21 cellular contexts compared by ENCODE assay signal in genomic region chr2:134636714-134637113, GRCh38.
A peak's percentile ranks its signal among the peaks of the same experiment; 100 is the strongest.
DNase-seq lines count a peak whose midpoint lies in the region; ATAC-seq, FAIRE-seq and TF ChIP-seq lines count a peak whose summit lies in the region.
"Had no signal": no experiment of that assay in that cellular context is flagged by ENCODE, and none has a peak within 500 bp of the region (broad histone marks: within the 10 kb centered on the region; RNA-seq: fewer than 3 reads in every experiment).

No MANE protein-coding gene starts in this region.

- H3K9me3 ChIP-seq in small intestine (ENCODE audit: control insufficient read depth, low read depth) = no peaks in the 10 kb centered on the region
- H3K9me3 ChIP-seq: BE2C had no signal

- no peaks in the 10 kb centered on the region for H3K4me1 ChIP-seq in small intestine (ENCODE audit: control insufficient read depth in 2 of 2, insufficient read depth in 1 of 2, low read depth in 1 of 2, low read length in 1 of 2)
- H3K4me1 ChIP-seq: BE2C had no signal

- H3K36me3 Mint-ChIP-seq in stimulated activated effector memory CD8-positive, alpha-beta T cell treated with anti-CD3 and anti-CD28 coated beads, Interleukin-12 subunit alpha, Interleukin-12 subunit beta, amount 100 ng/mL, for 72 hours = no peaks in the 10 kb centered on the region
- H3K36me3 Mint-ChIP-seq in activated T-cell treated with anti-CD3 and anti-CD28 coated beads, Interleukin-2, amount 50 U/mL, for 4 hours (ENCODE audit: insufficient read depth) = no peaks in the 10 kb centered on the region
- H3K36me3 Mint-ChIP-seq: CD4-positive, CD25-positive, alpha-beta regulatory T cell had no signal

- DNase-seq in ACHN (peak; percentile 5), RPMI7951 (ENCODE audit: low read depth) (peak; percentile 42), kidney epithelial cell (ENCODE audit: low read depth) (peak; percentile 10), T1000 (lab: John Stamatoyannopoulos, UW) (no peak), small intestine (no peak)
- no peak for DNase-seq in stimulated activated effector memory CD8-positive, alpha-beta T cell treated with anti-CD3 and anti-CD28 coated beads, Interleukin-12 subunit alpha, Interleukin-12 subunit beta, amount 100 ng/mL, for 72 hours (ENCODE audit: low spot score in 2 of 2)
- no peak for DNase-seq in activated T-cell treated with anti-CD3 and anti-CD28 coated beads, Interleukin-2, amount 50 U/mL, for 4 hours
- DNase-seq: 8988T; BE2C; C1 segment of cervical spinal cord; CD4-positive, CD25-positive, alpha-beta regulatory T cell; CD8-positive, alpha-beta memory T cell; COR-L47; DMS153; DMS79; GF-D8; HCEC 1CT had no signal

- H3K27me3 ChIP-seq in kidney epithelial cell (ENCODE audit: control insufficient read depth, insufficient read depth, low read length) (no peaks in the 10 kb centered on the region), small intestine (ENCODE audit: control insufficient read depth in 2 of 2, insufficient read depth in 2 of 2, low read length in 2 of 2) (peaks cover 0 to 6% of the 10 kb centered on the region in 2 donors)
- H3K27me3 ChIP-seq: BE2C had no signal

- H3K27me3 Mint-ChIP-seq in activated T-cell treated with anti-CD3 and anti-CD28 coated beads, Interleukin-2, amount 50 U/mL, for 4 hours (ENCODE audit: low read depth) = peaks cover 10% of the 10 kb centered on the region

- in situ Hi-C loops in ACHN (cut with HindIII; ENCODE audit: low pct_ligation_motif_present, low pct_unique_long_range_greater_than_20kb, low sequenced_read_pairs) = no loop called here

- no peak for FAIRE-seq in small intestine (lab: Jason Lieb, UNC)
- FAIRE-seq: H54, HepG2 had no signal

- H3K4me3 ChIP-seq in kidney epithelial cell (ENCODE audit: low read depth, low read length) = no peak overlapping the region
- no peak overlapping the region for H3K4me3 ChIP-seq in small intestine (ENCODE audit: low read depth in 1 of 2, low read length in 2 of 2)
- H3K4me3 ChIP-seq: GM23338 had no signal

- peaks cover 2% of the 10 kb centered on the region for H3K9me3 Mint-ChIP-seq in stimulated activated effector memory CD8-positive, alpha-beta T cell treated with anti-CD3 and anti-CD28 coated beads, Interleukin-12 subunit alpha, Interleukin-12 subunit beta, amount 100 ng/mL, for 72 hours
- no peaks in the 10 kb centered on the region for H3K9me3 Mint-ChIP-seq in activated T-cell treated with anti-CD3 and anti-CD28 coated beads, Interleukin-2, amount 50 U/mL, for 4 hours
- H3K9me3 Mint-ChIP-seq: CD8-positive, alpha-beta memory T cell; GM23338 had no signal

- H3K36me3 ChIP-seq in kidney epithelial cell (ENCODE audit: control insufficient read depth, insufficient read depth, low read length) (no peaks in the 10 kb centered on the region), small intestine (ENCODE audit: control insufficient read depth in 2 of 2, insufficient read depth in 2 of 2, low read length in 2 of 2) (no peaks in the 10 kb centered on the region)
- H3K36me3 ChIP-seq: BE2C had no signal

- WGBS in small intestine, 3 donors = 82 to 93% (median 88%) methylated on average over 1 of the region's 1 CpG

- H3K4me1 Mint-ChIP-seq in stimulated activated effector memory CD8-positive, alpha-beta T cell treated with anti-CD3 and anti-CD28 coated beads, Interleukin-12 subunit alpha, Interleukin-12 subunit beta, amount 100 ng/mL, for 72 hours = peaks cover 7% of the 10 kb centered on the region
- H3K4me1 Mint-ChIP-seq in activated T-cell treated with anti-CD3 and anti-CD28 coated beads, Interleukin-2, amount 50 U/mL, for 4 hours (ENCODE audit: low read depth) = no peaks in the 10 kb centered on the region
- H3K4me1 Mint-ChIP-seq: GM23338 had no signal

- peak; percentile 65 for ATAC-seq in stimulated activated effector memory CD8-positive, alpha-beta T cell treated with anti-CD3 and anti-CD28 coated beads, Interleukin-12 subunit alpha, Interleukin-12 subunit beta, amount 100 ng/mL, for 72 hours
- no peak for ATAC-seq in activated T-cell treated with anti-CD3 and anti-CD28 coated beads, Interleukin-2, amount 50 U/mL, for 4 hours
- ATAC-seq: GM23338, HepG2 had no signal

- no peak overlapping the region for H3K27ac Mint-ChIP-seq in stimulated activated effector memory CD8-positive, alpha-beta T cell treated with anti-CD3 and anti-CD28 coated beads, Interleukin-12 subunit alpha, Interleukin-12 subunit beta, amount 100 ng/mL, for 72 hours
- H3K27ac Mint-ChIP-seq: CD4-positive, CD25-positive, alpha-beta regulatory T cell; CD8-positive, alpha-beta memory T cell; GM23338; IgD-negative memory B cell had no signal

- H3K4me3 Mint-ChIP-seq in stimulated activated effector memory CD8-positive, alpha-beta T cell treated with anti-CD3 and anti-CD28 coated beads, Interleukin-12 subunit alpha, Interleukin-12 subunit beta, amount 100 ng/mL, for 72 hours = no peak overlapping the region
- H3K4me3 Mint-ChIP-seq in activated T-cell treated with anti-CD3 and anti-CD28 coated beads, Interleukin-2, amount 50 U/mL, for 4 hours = no peak overlapping the region
- H3K4me3 Mint-ChIP-seq: CD4-positive, CD25-positive, alpha-beta regulatory T cell; CD8-positive, alpha-beta memory T cell; GM23338; IgD-negative memory B cell had no signal

- TF ChIP-seq CTCF in kidney epithelial cell (IDR thresholded peaks at IDR 0.05; ENCODE audit: insufficient read depth, low read length, poor library complexity, severe bottlenecking) = no peak

- H3K27ac ChIP-seq in small intestine (ENCODE audit: low read depth in 1 of 2, low read length in 1 of 2) = no peak overlapping the region

Comparison
In these comparisons a context has a peak if more than half of its experiments do, and no peak if none do; other contexts are left out.
1. DNase-seq: peak in ACHN (single experiment), RPMI7951 (single experiment) and kidney epithelial cell (single experiment); none in stimulated activated effector memory CD8-positive, alpha-beta T cell treated with anti-CD3 and anti-CD28 coated beads, Interleukin-12 subunit alpha, Interleukin-12 subunit beta, amount 100 ng/mL, for 72 hours (0 of 2), activated T-cell treated with anti-CD3 and anti-CD28 coated beads, Interleukin-2, amount 50 U/mL, for 4 hours (single experiment), T1000 (single experiment) and small intestine (single experiment).